19 cellular contexts compared by ENCODE assay signal in the genomic region with DNA sequence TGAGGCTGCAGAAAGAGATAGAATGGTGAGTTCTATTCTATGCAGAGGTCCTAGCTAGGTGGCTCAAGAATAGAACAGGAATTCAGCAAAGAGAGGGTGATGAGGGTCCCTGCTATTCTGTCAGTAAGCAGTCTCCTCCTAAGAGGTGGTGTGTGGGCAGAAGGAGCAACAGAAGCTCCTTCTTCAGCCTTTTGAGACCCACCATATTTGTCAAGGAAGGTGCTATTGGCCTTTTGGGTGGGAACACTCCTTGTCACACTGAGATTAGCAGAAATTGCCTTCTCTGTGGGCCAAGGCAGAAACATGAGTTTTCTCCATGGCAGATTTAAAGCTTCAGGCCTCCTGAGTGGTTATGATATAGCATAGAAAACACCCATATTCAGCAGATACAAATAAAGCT. TPM values are rescaled to one million over a fixed set of nuclear protein-coding genes. Genes with fewer than 3 reads are reported as not detected.
DNase-seq lines count a peak whose midpoint lies in the region; ATAC-seq and TF ChIP-seq lines count a peak whose summit lies in the region.
"Had no signal": no experiment of that assay in that cellular context is flagged by ENCODE, and none has a peak within 500 bp of the region (broad histone marks: within the 10 kb centered on the region; RNA-seq: fewer than 3 reads in every experiment).

No MANE protein-coding gene starts in this region.

- H3F3A ChIP-seq in SK-N-SH (replicated peaks; ENCODE audit: insufficient read depth) (peaks cover 63% of the 10 kb centered on the region), PC-9 (ENCODE audit: insufficient read depth, low read depth) (peaks cover 29% of the 10 kb centered on the region)

- H3K4me2 ChIP-seq in SK-N-SH, result no peak overlapping the region
- H3K4me2 ChIP-seq in PC-9, result no peak overlapping the region
- H3K4me2 ChIP-seq: BLaER1 had no signal

- H3K36me3 ChIP-seq in SK-N-SH (replicated peaks in 1 of 2; ENCODE audit: control insufficient read depth in 1 of 2, insufficient read depth in 2 of 2, low read length in 1 of 2) (peaks cover 28 to 43% of the 10 kb centered on the region in 2 experiments), ACC112 (ENCODE audit: insufficient read depth, low read length) (peaks cover 9% of the 10 kb centered on the region), PC-9 (ENCODE audit: low read depth) (peaks cover 29% of the 10 kb centered on the region)

- H3K9me3 ChIP-seq in SK-N-SH (no peaks in the 10 kb centered on the region), PC-9 (ENCODE audit: insufficient read depth, low read depth) (no peaks in the 10 kb centered on the region)
- H3K9me3 ChIP-seq: A549, BLaER1 had no signal

- no TSS peak for BruUV-seq in PC-9 (replicated peaks; lab: Mats Ljungman, UMichigan)

- H3K9me2 ChIP-seq in SK-N-SH (no peaks in the 10 kb centered on the region), PC-9 (ENCODE audit: insufficient read depth) (no peaks in the 10 kb centered on the region)

- H3K4me1 ChIP-seq in SK-N-SH (ENCODE audit: control insufficient read depth in 1 of 2, insufficient read depth in 2 of 2, low read depth in 1 of 2, low read length in 1 of 2) (peaks cover 0 to 27% of the 10 kb centered on the region in 2 experiments; a peak in 2 of 4 replicates), ACC112 (ENCODE audit: control insufficient read depth, insufficient read depth, low read length, unreplicated experiment) (peaks cover 24% of the 10 kb centered on the region), PC-9 (replicated peaks; ENCODE audit: insufficient read depth) (peaks cover 10% of the 10 kb centered on the region)
- H3K4me1 ChIP-seq: BLaER1 had no signal

- intact Hi-C loops in PC-9 (cut with micrococcal nuclease; ENCODE audit: unreplicated experiment) (no loop called here), dorsolateral prefrontal cortex (cut with DNase I) (no loop called here)

- no peak for TF ChIP-seq RAD21 in SK-N-SH (IDR thresholded peaks at IDR 0.05; ENCODE audit: low read length)

- H3K27ac ChIP-seq in SK-N-SH (ENCODE audit: low read depth in 2 of 2, low read length in 1 of 2), result peak overlapping the region in 1 of 2 experiments; percentile 29; a peak in 1 of 4 replicates
- H3K27ac ChIP-seq in ACC112 (ENCODE audit: low read depth, low read length), result peak overlapping the region; percentile 71; the same call in 1 of the 2 replicates
- peak overlapping the region; percentile 45; the same call in 1 of the 2 replicates for H3K27ac ChIP-seq in PC-9
- H3K27ac ChIP-seq in dorsolateral prefrontal cortex, result peak overlapping the region in 31 of 59 donors; percentile 1 to 68 (median 32)
- H3K27ac ChIP-seq: 22Rv1, BLaER1, HL-60 had no signal

- no peaks in the 10 kb centered on the region for H3K27me3 Mint-ChIP-seq in natural killer cell treated with Interleukin-12 subunit alpha and Interleukin-12 subunit beta and Interleukin-15 and Interleukin-18, amount 100 ng/mL, for 72 hours
- H3K27me3 Mint-ChIP-seq: CD4-positive, alpha-beta memory T cell; IgD-negative memory B cell had no signal

- no peaks in the 10 kb centered on the region for H3K27me3 ChIP-seq in SK-N-SH (ENCODE audit: insufficient read depth)
- no peaks in the 10 kb centered on the region for H3K27me3 ChIP-seq in ACC112 (ENCODE audit: insufficient read depth, low read length)
- H3K27me3 ChIP-seq in PC-9 (ENCODE audit: insufficient read depth, low read depth), result no peaks in the 10 kb centered on the region
- H3K27me3 ChIP-seq in dorsolateral prefrontal cortex, result no peaks in the 10 kb centered on the region
- H3K27me3 ChIP-seq: BLaER1 had no signal

- H3K9ac ChIP-seq in SK-N-SH, result no peak overlapping the region
- H3K9ac ChIP-seq: BLaER1 had no signal

- no peak for TF ChIP-seq EP300 in SK-N-SH (IDR thresholded peaks at IDR 0.05; ENCODE audit: borderline replicate concordance in 1 of 2, low read depth in 1 of 2, low read length in 1 of 2)

- no peaks in the 10 kb centered on the region for H3K9me3 Mint-ChIP-seq in natural killer cell treated with Interleukin-12 subunit alpha and Interleukin-12 subunit beta and Interleukin-15 and Interleukin-18, amount 100 ng/mL, for 72 hours
- H3K9me3 Mint-ChIP-seq: CD14-positive monocyte; CD4-positive, alpha-beta memory T cell; H9; IgD-negative memory B cell had no signal

- H3K4me1 Mint-ChIP-seq in natural killer cell treated with Interleukin-12 subunit alpha and Interleukin-12 subunit beta and Interleukin-15 and Interleukin-18, amount 100 ng/mL, for 72 hours (ENCODE audit: low read depth in 2 of 2), result no peaks in the 10 kb centered on the region
- H3K4me1 Mint-ChIP-seq: CD14-positive monocyte; CD4-positive, alpha-beta memory T cell; H9; IgD-negative memory B cell had no signal

- no peak for DNase-seq in SK-N-SH
- no peak for DNase-seq in PC-9
- no peak for DNase-seq in dorsolateral prefrontal cortex
- DNase-seq in natural killer cell treated with Interleukin-12 subunit alpha and Interleukin-12 subunit beta and Interleukin-15 and Interleukin-18, amount 100 ng/mL, for 72 hours (ENCODE audit: low spot score), result no peak
- DNase-seq: CD4-positive, alpha-beta memory T cell; DMS153; DMS79; GDM1; GOT3; H9 had no signal

- ATAC-seq in SK-N-SH treated with all-trans-retinoic acid at 6 μM for 48 hours (no peak), HG02885 (IDR thresholded peaks at IDR 0.05; ENCODE audit: poor library complexity, unreplicated experiment) (no peak)
- ATAC-seq in natural killer cell treated with Interleukin-12 subunit alpha and Interleukin-12 subunit beta and Interleukin-15 and Interleukin-18, amount 100 ng/mL, for 72 hours, result no peak
- ATAC-seq: A549 had no signal

- H3K36me3 Mint-ChIP-seq in natural killer cell treated with Interleukin-12 subunit alpha and Interleukin-12 subunit beta and Interleukin-15 and Interleukin-18, amount 100 ng/mL, for 72 hours, result no peaks in the 10 kb centered on the region
- H3K36me3 Mint-ChIP-seq: IgD-negative memory B cell had no signal

- POLR2A ChIA-PET in SK-N-SH (lab: Yijun Ruan, JAX), result no interaction called here
- POLR2A ChIA-PET in PC-9 (lab: Charles Lee; ENCODE audit: unreplicated experiment), result no interaction called here

- CTCF ChIA-PET in SK-N-SH (lab: Yijun Ruan, JAX) (interaction anchor here (1.2 kb wide), 1 partner anchor 13 kb away, joined by 4 read pairs; no protein-coding TSS in a partner anchor), PC-9 (lab: Charles Lee) (no interaction called here)

- no peak for TF ChIP-seq CTCF in SK-N-SH (IDR thresholded peaks at IDR 0.05)
- TF ChIP-seq CTCF in PC-9 (conservative IDR thresholded peaks at IDR 0.05), result no peak
- TF ChIP-seq CTCF in dorsolateral prefrontal cortex (IDR thresholded peaks at IDR 0.05 in 54 of 56, conservative IDR thresholded peaks at IDR 0.05 in 2 of 56; ENCODE audit: low read depth in 1 of 56, partially characterized antibody in 56 of 56), result no peak

- no peak overlapping the region for H3K4me3 ChIP-seq in SK-N-SH (ENCODE audit: low read depth in 2 of 2, low read length in 1 of 2)
- no peak overlapping the region for H3K4me3 ChIP-seq in ACC112 (ENCODE audit: low read depth, low read length)
- no peak overlapping the region for H3K4me3 ChIP-seq in PC-9
- H3K4me3 ChIP-seq in dorsolateral prefrontal cortex, result no peak overlapping the region
- H3K4me3 ChIP-seq: A549, BLaER1 had no signal

- H4K20me1 ChIP-seq in SK-N-SH (ENCODE audit: insufficient read depth), result peaks cover 2% of the 10 kb centered on the region; the same call in 1 of the 2 replicates
- peaks cover 3% of the 10 kb centered on the region for H4K20me1 ChIP-seq in PC-9 (ENCODE audit: insufficient read depth)
- H4K20me1 ChIP-seq: BLaER1 had no signal

- no peak overlapping the region for H3K27ac Mint-ChIP-seq in natural killer cell treated with Interleukin-12 subunit alpha and Interleukin-12 subunit beta and Interleukin-15 and Interleukin-18, amount 100 ng/mL, for 72 hours
- H3K27ac Mint-ChIP-seq: CD14-positive monocyte; CD4-positive, alpha-beta memory T cell; H9; IgD-negative memory B cell had no signal

- H2AFZ ChIP-seq in SK-N-SH (ENCODE audit: low read depth), result no peak overlapping the region
- no peak overlapping the region for H2AFZ ChIP-seq in ACC112 (ENCODE audit: low read length, unreplicated experiment)
- no peak overlapping the region for H2AFZ ChIP-seq in PC-9

- H3K79me2 ChIP-seq in SK-N-SH (ENCODE audit: insufficient read depth) (no peaks in the 10 kb centered on the region; the same call in 1 of the 2 replicates), ACC112 (ENCODE audit: control insufficient read depth, insufficient read depth, low read length, unreplicated experiment) (no peaks in the 10 kb centered on the region), PC-9 (ENCODE audit: low read depth) (no peaks in the 10 kb centered on the region)

- H3K4me3 Mint-ChIP-seq in natural killer cell treated with Interleukin-12 subunit alpha and Interleukin-12 subunit beta and Interleukin-15 and Interleukin-18, amount 100 ng/mL, for 72 hours, result no peak overlapping the region
- H3K4me3 Mint-ChIP-seq: CD14-positive monocyte; CD4-positive, alpha-beta memory T cell; H9; IgD-negative memory B cell had no signal

TF ChIP-seq in SK-N-SH treated with all-trans-retinoic acid at 6 μM for 48 hours, 23 proteins besides CTCF, POLR2A, EP300 and RAD21:
- peak; percentile 22; the same call in 1 of the 2 replicates for TF ChIP-seq ZC3H10 (CRISPR knock-in tag; IDR thresholded peaks at IDR 0.05)
- no peak for TF ChIP-seq BACH2 (CRISPR knock-in tag; IDR thresholded peaks at IDR 0.05; ENCODE audit: borderline replicate concordance)
TF ChIP-seq in SK-N-SH treated with all-trans-retinoic acid at 6 μM for 48 hours: peak in this region for 1.

TF ChIP-seq in SK-N-SH, 30 proteins besides CTCF, POLR2A, EP300 and RAD21 (continues in another document):
- TF ChIP-seq, protein P1, sequence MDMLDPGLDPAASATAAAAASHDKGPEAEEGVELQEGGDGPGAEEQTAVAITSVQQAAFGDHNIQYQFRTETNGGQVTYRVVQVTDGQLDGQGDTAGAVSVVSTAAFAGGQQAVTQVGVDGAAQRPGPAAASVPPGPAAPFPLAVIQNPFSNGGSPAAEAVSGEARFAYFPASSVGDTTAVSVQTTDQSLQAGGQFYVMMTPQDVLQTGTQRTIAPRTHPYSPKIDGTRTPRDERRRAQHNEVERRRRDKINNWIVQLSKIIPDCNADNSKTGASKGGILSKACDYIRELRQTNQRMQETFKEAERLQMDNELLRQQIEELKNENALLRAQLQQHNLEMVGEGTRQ (IDR thresholded peaks at IDR 0.05; ENCODE audit: borderline replicate concordance, low read depth, low read length), result no peak

RNA-seq across cellular contexts. Expression of a gene that starts 39.4 kb away (rescaled TPM):
- 6.5 and 10.0 TPM in 2 replicates for polyA plus RNA-seq in SK-N-SH (2012; rRNA removed)
- polyA plus RNA-seq in SK-N-SH (2012; cell fraction: cytosol; rRNA removed), result 10.4 and 11.5 TPM in 2 replicates
- polyA plus RNA-seq in SK-N-SH (2012; cell fraction: nucleus; rRNA removed), result 3.7 and 8.1 TPM in 2 replicates
- 17.7 and 21.5 TPM in 2 replicates for total RNA-seq in PC-9 (2021)
- total RNA-seq in dorsolateral prefrontal cortex, result 100 to 1,000 TPM in 116 of 120 experiments, 10 to 100 TPM in 4; 88.1 to 180 (median 141) TPM
- 10 to 100 TPM; 22.1 to 34.6 TPM for total RNA-seq in natural killer cell treated with Interleukin-12 subunit alpha and Interleukin-12 subunit beta and Interleukin-15 and Interleukin-18, amount 100 ng/mL, for 72 hours
